Comparison of ENCODE assay signal across 1 cellular context in the genomic region with DNA sequence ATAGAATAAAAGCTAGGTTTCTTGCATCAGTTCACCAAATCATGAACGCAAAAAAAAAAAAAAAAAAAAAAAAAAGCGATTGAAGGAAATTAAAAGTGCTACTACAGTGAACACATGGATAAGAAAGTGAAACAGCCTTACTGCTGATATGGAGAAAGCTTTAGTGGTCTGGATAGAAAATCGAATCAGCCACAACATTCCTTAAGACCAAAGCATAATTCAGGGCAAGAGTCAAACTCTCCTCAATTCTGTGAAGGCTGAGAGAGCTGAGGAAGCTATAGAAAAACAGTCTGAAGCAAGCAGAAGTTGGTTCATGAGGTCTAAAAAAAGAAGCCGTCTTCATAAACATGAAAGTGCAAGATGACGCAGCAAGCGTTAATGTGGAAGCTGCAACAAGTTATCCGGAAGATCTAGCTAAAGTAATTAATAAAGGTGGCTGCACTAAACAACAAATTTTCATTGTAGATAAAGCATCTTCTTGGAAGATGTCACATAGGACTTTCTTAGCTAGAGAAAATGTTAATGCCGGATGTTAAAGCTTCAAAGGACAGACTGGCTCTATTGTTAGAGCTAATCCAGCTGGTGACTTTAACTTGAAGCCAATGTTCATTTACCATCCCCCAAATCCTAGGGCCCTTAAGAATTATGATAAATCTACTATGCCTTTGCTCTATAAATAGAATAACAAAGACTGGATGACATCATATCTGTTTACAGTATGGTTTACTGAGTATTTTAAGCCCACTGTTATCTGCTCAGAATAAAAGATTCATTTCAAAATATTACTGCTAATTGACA.
TF ChIP-seq lines count a peak whose summit lies in the region.

No MANE protein-coding gene starts in this region.

TF ChIP-seq in WTC11, 78 proteins besides CTCF, POLR2A, EP300 and RAD21:
- TF ChIP-seq, protein P1, sequence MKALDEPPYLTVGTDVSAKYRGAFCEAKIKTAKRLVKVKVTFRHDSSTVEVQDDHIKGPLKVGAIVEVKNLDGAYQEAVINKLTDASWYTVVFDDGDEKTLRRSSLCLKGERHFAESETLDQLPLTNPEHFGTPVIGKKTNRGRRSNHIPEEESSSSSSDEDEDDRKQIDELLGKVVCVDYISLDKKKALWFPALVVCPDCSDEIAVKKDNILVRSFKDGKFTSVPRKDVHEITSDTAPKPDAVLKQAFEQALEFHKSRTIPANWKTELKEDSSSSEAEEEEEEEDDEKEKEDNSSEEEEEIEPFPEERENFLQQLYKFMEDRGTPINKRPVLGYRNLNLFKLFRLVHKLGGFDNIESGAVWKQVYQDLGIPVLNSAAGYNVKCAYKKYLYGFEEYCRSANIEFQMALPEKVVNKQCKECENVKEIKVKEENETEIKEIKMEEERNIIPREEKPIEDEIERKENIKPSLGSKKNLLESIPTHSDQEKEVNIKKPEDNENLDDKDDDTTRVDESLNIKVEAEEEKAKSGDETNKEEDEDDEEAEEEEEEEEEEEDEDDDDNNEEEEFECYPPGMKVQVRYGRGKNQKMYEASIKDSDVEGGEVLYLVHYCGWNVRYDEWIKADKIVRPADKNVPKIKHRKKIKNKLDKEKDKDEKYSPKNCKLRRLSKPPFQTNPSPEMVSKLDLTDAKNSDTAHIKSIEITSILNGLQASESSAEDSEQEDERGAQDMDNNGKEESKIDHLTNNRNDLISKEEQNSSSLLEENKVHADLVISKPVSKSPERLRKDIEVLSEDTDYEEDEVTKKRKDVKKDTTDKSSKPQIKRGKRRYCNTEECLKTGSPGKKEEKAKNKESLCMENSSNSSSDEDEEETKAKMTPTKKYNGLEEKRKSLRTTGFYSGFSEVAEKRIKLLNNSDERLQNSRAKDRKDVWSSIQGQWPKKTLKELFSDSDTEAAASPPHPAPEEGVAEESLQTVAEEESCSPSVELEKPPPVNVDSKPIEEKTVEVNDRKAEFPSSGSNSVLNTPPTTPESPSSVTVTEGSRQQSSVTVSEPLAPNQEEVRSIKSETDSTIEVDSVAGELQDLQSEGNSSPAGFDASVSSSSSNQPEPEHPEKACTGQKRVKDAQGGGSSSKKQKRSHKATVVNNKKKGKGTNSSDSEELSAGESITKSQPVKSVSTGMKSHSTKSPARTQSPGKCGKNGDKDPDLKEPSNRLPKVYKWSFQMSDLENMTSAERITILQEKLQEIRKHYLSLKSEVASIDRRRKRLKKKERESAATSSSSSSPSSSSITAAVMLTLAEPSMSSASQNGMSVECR (CRISPR knock-in tag; IDR thresholded peaks at IDR 0.05; ENCODE audit: borderline replicate concordance): no peak
- TF ChIP-seq, protein P2, sequence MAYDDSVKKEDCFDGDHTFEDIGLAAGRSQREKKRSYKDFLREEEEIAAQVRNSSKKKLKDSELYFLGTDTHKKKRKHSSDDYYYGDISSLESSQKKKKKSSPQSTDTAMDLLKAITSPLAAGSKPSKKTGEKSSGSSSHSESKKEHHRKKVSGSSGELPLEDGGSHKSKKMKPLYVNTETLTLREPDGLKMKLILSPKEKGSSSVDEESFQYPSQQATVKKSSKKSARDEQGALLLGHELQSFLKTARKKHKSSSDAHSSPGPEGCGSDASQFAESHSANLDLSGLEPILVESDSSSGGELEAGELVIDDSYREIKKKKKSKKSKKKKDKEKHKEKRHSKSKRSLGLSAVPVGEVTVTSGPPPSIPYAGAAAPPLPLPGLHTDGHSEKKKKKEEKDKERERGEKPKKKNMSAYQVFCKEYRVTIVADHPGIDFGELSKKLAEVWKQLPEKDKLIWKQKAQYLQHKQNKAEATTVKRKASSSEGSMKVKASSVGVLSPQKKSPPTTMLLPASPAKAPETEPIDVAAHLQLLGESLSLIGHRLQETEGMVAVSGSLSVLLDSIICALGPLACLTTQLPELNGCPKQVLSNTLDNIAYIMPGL (CRISPR knock-in tag; IDR thresholded peaks at IDR 0.05): no peak
- no peak for TF ChIP-seq ZBTB21 (CRISPR knock-in tag; IDR thresholded peaks at IDR 0.05; ENCODE audit: borderline replicate concordance)
- TF ChIP-seq JUN (CRISPR knock-in tag; IDR thresholded peaks at IDR 0.05): no peak
- TF ChIP-seq, protein P3, sequence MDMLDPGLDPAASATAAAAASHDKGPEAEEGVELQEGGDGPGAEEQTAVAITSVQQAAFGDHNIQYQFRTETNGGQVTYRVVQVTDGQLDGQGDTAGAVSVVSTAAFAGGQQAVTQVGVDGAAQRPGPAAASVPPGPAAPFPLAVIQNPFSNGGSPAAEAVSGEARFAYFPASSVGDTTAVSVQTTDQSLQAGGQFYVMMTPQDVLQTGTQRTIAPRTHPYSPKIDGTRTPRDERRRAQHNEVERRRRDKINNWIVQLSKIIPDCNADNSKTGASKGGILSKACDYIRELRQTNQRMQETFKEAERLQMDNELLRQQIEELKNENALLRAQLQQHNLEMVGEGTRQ (CRISPR knock-in tag; IDR thresholded peaks at IDR 0.05): no peak
- no peak for TF ChIP-seq SOX15 (CRISPR knock-in tag; IDR thresholded peaks at IDR 0.05)
- TF ChIP-seq, protein P4, sequence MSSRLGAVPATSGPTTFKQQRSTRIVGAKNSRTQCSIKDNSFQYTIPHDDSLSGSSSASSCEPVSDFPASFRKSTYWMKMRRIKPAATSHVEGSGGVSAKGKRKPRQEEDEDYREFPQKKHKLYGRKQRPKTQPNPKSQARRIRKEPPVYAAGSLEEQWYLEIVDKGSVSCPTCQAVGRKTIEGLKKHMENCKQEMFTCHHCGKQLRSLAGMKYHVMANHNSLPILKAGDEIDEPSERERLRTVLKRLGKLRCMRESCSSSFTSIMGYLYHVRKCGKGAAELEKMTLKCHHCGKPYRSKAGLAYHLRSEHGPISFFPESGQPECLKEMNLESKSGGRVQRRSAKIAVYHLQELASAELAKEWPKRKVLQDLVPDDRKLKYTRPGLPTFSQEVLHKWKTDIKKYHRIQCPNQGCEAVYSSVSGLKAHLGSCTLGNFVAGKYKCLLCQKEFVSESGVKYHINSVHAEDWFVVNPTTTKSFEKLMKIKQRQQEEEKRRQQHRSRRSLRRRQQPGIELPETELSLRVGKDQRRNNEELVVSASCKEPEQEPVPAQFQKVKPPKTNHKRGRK (CRISPR knock-in tag; IDR thresholded peaks at IDR 0.05; ENCODE audit: borderline replicate concordance): no peak
TF ChIP-seq in WTC11: peak in this region for 0.
